ENCODE assay signal across 1 cellular context in the genomic region with DNA sequence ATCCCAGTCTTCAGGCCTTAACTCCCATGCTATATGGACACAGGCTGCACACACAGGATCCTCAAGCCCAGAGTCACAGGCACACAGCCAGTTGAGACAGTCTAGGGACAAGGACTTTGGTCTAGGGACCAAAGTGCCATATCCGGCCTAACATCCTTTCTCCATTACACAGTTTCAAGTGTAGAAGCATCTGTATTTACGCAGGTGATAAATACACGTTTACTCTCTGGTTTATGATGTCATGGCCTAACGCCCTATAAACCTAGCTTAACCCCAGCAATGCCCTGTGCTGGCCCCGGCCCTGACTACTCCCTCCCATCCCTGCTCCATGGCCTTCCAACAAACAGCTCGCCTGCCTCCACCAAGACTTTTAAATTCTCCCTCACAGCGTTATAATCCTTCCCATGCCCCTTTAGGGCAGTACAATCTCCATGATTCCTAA.
TF ChIP-seq lines count a peak whose summit lies in the region.

No MANE protein-coding gene starts in this region.

TF ChIP-seq in HepG2, 621 proteins besides CTCF, POLR2A, EP300 and RAD21 (continued from another document and continues in another):
- TF ChIP-seq FOXA3 (CRISPR knock-in tag; IDR thresholded peaks at IDR 0.05) (peak; percentile 91), NR1H2 (CRISPR knock-in tag; IDR thresholded peaks at IDR 0.05; ENCODE audit: borderline replicate concordance, low read depth) (no peak), ZNF660 (CRISPR knock-in tag; IDR thresholded peaks at IDR 0.05; ENCODE audit: borderline replicate concordance, low read depth) (no peak), FOXO1 (CRISPR knock-in tag; IDR thresholded peaks at IDR 0.05) (peak; percentile 76; the same call in 1 of the 2 replicates), TAF1 (CRISPR knock-in tag; IDR thresholded peaks at IDR 0.05) (no peak), KDM3A (CRISPR knock-in tag; IDR thresholded peaks at IDR 0.05; ENCODE audit: low read depth) (0 out of 2 replicates have a peak, but pooled peaks have one; percentile 51), PHF5A (CRISPR knock-in tag; IDR thresholded peaks at IDR 0.05; ENCODE audit: low read depth, unreplicated experiment) (peak; percentile 76), ZNF530 (CRISPR knock-in tag; IDR thresholded peaks at IDR 0.05; ENCODE audit: low read depth) (no peak), NR2C2 (CRISPR knock-in tag; IDR thresholded peaks at IDR 0.05; ENCODE audit: borderline replicate concordance) (peak; percentile 36; the same call in 1 of the 2 replicates), SALL1 (CRISPR knock-in tag; IDR thresholded peaks at IDR 0.05) (peak; percentile 90), ZNF337 (CRISPR knock-in tag; IDR thresholded peaks at IDR 0.05; ENCODE audit: borderline replicate concordance, low read depth) (peak; percentile 18; the same call in 1 of the 2 replicates), ZNF441 (CRISPR knock-in tag; IDR thresholded peaks at IDR 0.05; ENCODE audit: borderline replicate concordance) (peak; percentile 81; the same call in 1 of the 2 replicates), ATF7 (IDR thresholded peaks at IDR 0.05) (peak; percentile 91), ATF7 (CRISPR knock-in tag; IDR thresholded peaks at IDR 0.05) (peak; percentile 56; the same call in 1 of the 2 replicates), ZFP36L2 (CRISPR knock-in tag; IDR thresholded peaks at IDR 0.05) (no peak), CEBPG (CRISPR knock-in tag; IDR thresholded peaks at IDR 0.05) (peak; percentile 71), ISX (CRISPR knock-in tag; conservative IDR thresholded peaks at IDR 0.05) (no peak), ZNF235 (CRISPR knock-in tag; IDR thresholded peaks at IDR 0.05; ENCODE audit: borderline replicate concordance) (no peak), LCORL (IDR thresholded peaks at IDR 0.05) (no peak), LCORL (CRISPR knock-in tag; IDR thresholded peaks at IDR 0.05) (peak; percentile 80), ELF3 (CRISPR knock-in tag; IDR thresholded peaks at IDR 0.05) (peak; percentile 85), ZNF567 (CRISPR knock-in tag; IDR thresholded peaks at IDR 0.05; ENCODE audit: borderline replicate concordance) (no peak), NFRKB (IDR thresholded peaks at IDR 0.05) (no peak), SP5 (CRISPR knock-in tag; IDR thresholded peaks at IDR 0.05; ENCODE audit: borderline replicate concordance, low read depth) (0 out of 2 replicates have a peak, but pooled peaks have one; percentile 32), ZKSCAN1 (IDR thresholded peaks at IDR 0.05; ENCODE audit: low read length) (no peak), AKAP8 (CRISPR knock-in tag; IDR thresholded peaks at IDR 0.05) (peak; percentile 81; the same call in 1 of the 2 replicates), WIZ (CRISPR knock-in tag; IDR thresholded peaks at IDR 0.05) (no peak), JARID2 (CRISPR knock-in tag; IDR thresholded peaks at IDR 0.05; ENCODE audit: insufficient replicate concordance) (peak; percentile 69), ZBTB7B (CRISPR knock-in tag; IDR thresholded peaks at IDR 0.05) (peak; percentile 42; the same call in 1 of the 2 replicates), ZNF878 (CRISPR knock-in tag; IDR thresholded peaks at IDR 0.05) (no peak), ZNF431 (CRISPR knock-in tag; IDR thresholded peaks at IDR 0.05; ENCODE audit: borderline replicate concordance, low read depth) (0 out of 2 replicates have a peak, but pooled peaks have one; percentile 30), PHF21A (CRISPR knock-in tag; IDR thresholded peaks at IDR 0.05) (peak; percentile 66), DNMT1 (CRISPR knock-in tag; IDR thresholded peaks at IDR 0.05) (0 out of 2 replicates have a peak, but pooled peaks have one; percentile 61), MEF2D (CRISPR knock-in tag; IDR thresholded peaks at IDR 0.05) (peak; percentile 91), ZMYM3 (CRISPR knock-in tag; IDR thresholded peaks at IDR 0.05) (peak; percentile 73), ZSCAN21 (CRISPR knock-in tag; IDR thresholded peaks at IDR 0.05; ENCODE audit: borderline replicate concordance) (peak; percentile 30; the same call in 1 of the 2 replicates), IRF2 (CRISPR knock-in tag; IDR thresholded peaks at IDR 0.05) (peak; percentile 81), SNAPC2 (CRISPR knock-in tag; IDR thresholded peaks at IDR 0.05) (0 out of 2 replicates have a peak, but pooled peaks have one; percentile 37), KMT2A (CRISPR knock-in tag; IDR thresholded peaks at IDR 0.05) (peak; percentile 66; the same call in 1 of the 2 replicates), ZNF331 (CRISPR knock-in tag; IDR thresholded peaks at IDR 0.05) (0 out of 2 replicates have a peak, but pooled peaks have one; percentile 27), ZNF468 (CRISPR knock-in tag; IDR thresholded peaks at IDR 0.05) (no peak), HDAC1 (CRISPR knock-in tag; IDR thresholded peaks at IDR 0.05) (peak; percentile 76; the same call in 1 of the 2 replicates), TCF12 (IDR thresholded peaks at IDR 0.05) (no peak), TCF12 (CRISPR knock-in tag; IDR thresholded peaks at IDR 0.05) (peak; percentile 77; the same call in 1 of the 2 replicates)
- TF ChIP-seq, protein P1, sequence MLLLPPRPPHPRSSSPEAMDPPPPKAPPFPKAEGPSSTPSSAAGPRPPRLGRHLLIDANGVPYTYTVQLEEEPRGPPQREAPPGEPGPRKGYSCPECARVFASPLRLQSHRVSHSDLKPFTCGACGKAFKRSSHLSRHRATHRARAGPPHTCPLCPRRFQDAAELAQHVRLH (CRISPR knock-in tag; IDR thresholded peaks at IDR 0.05; ENCODE audit: borderline replicate concordance, low read depth) = peak; percentile 68; the same call in 1 of the 2 replicates
- TF ChIP-seq, protein P2, sequence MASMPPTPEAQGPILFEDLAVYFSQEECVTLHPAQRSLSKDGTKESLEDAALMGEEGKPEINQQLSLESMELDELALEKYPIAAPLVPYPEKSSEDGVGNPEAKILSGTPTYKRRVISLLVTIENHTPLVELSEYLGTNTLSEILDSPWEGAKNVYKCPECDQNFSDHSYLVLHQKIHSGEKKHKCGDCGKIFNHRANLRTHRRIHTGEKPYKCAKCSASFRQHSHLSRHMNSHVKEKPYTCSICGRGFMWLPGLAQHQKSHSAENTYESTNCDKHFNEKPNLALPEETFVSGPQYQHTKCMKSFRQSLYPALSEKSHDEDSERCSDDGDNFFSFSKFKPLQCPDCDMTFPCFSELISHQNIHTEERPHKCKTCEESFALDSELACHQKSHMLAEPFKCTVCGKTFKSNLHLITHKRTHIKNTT (CRISPR knock-in tag; IDR thresholded peaks at IDR 0.05) = no peak
- TF ChIP-seq, protein P3, sequence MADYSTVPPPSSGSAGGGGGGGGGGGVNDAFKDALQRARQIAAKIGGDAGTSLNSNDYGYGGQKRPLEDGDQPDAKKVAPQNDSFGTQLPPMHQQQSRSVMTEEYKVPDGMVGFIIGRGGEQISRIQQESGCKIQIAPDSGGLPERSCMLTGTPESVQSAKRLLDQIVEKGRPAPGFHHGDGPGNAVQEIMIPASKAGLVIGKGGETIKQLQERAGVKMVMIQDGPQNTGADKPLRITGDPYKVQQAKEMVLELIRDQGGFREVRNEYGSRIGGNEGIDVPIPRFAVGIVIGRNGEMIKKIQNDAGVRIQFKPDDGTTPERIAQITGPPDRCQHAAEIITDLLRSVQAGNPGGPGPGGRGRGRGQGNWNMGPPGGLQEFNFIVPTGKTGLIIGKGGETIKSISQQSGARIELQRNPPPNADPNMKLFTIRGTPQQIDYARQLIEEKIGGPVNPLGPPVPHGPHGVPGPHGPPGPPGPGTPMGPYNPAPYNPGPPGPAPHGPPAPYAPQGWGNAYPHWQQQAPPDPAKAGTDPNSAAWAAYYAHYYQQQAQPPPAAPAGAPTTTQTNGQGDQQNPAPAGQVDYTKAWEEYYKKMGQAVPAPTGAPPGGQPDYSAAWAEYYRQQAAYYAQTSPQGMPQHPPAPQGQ (CRISPR knock-in tag; IDR thresholded peaks at IDR 0.05; ENCODE audit: borderline replicate concordance) = no peak
- TF ChIP-seq, protein P4, sequence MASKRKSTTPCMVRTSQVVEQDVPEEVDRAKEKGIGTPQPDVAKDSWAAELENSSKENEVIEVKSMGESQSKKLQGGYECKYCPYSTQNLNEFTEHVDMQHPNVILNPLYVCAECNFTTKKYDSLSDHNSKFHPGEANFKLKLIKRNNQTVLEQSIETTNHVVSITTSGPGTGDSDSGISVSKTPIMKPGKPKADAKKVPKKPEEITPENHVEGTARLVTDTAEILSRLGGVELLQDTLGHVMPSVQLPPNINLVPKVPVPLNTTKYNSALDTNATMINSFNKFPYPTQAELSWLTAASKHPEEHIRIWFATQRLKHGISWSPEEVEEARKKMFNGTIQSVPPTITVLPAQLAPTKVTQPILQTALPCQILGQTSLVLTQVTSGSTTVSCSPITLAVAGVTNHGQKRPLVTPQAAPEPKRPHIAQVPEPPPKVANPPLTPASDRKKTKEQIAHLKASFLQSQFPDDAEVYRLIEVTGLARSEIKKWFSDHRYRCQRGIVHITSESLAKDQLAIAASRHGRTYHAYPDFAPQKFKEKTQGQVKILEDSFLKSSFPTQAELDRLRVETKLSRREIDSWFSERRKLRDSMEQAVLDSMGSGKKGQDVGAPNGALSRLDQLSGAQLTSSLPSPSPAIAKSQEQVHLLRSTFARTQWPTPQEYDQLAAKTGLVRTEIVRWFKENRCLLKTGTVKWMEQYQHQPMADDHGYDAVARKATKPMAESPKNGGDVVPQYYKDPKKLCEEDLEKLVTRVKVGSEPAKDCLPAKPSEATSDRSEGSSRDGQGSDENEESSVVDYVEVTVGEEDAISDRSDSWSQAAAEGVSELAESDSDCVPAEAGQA (IDR thresholded peaks at IDR 0.05; ENCODE audit: low read depth) = peak; percentile 90
- TF ChIP-seq, protein P4 (CRISPR knock-in tag; IDR thresholded peaks at IDR 0.05; ENCODE audit: borderline replicate concordance) = no peak
- TF ChIP-seq, protein P5, sequence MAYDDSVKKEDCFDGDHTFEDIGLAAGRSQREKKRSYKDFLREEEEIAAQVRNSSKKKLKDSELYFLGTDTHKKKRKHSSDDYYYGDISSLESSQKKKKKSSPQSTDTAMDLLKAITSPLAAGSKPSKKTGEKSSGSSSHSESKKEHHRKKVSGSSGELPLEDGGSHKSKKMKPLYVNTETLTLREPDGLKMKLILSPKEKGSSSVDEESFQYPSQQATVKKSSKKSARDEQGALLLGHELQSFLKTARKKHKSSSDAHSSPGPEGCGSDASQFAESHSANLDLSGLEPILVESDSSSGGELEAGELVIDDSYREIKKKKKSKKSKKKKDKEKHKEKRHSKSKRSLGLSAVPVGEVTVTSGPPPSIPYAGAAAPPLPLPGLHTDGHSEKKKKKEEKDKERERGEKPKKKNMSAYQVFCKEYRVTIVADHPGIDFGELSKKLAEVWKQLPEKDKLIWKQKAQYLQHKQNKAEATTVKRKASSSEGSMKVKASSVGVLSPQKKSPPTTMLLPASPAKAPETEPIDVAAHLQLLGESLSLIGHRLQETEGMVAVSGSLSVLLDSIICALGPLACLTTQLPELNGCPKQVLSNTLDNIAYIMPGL (CRISPR knock-in tag; IDR thresholded peaks at IDR 0.05; ENCODE audit: borderline replicate concordance in 1 of 2, low read depth in 1 of 2) = 0 out of 4 replicates have a peak, but pooled peaks of 1 of the 2 experiments have one; percentile 43
- TF ChIP-seq, protein P6, sequence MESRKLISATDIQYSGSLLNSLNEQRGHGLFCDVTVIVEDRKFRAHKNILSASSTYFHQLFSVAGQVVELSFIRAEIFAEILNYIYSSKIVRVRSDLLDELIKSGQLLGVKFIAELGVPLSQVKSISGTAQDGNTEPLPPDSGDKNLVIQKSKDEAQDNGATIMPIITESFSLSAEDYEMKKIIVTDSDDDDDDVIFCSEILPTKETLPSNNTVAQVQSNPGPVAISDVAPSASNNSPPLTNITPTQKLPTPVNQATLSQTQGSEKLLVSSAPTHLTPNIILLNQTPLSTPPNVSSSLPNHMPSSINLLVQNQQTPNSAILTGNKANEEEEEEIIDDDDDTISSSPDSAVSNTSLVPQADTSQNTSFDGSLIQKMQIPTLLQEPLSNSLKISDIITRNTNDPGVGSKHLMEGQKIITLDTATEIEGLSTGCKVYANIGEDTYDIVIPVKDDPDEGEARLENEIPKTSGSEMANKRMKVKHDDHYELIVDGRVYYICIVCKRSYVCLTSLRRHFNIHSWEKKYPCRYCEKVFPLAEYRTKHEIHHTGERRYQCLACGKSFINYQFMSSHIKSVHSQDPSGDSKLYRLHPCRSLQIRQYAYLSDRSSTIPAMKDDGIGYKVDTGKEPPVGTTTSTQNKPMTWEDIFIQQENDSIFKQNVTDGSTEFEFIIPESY (CRISPR knock-in tag; IDR thresholded peaks at IDR 0.05) = peak; percentile 52; the same call in 1 of the 2 replicates
